ENCODE assay signal across 10 cellular contexts in genomic region chr3:191412764-191413163, GRCh38. TPM values are rescaled to one million over a fixed set of nuclear protein-coding genes. Genes with fewer than 3 reads are reported as not detected.
A peak's percentile ranks its signal among the peaks of the same experiment; 100 is the strongest.
DNase-seq lines count a peak whose midpoint lies in the region; ATAC-seq and TF ChIP-seq lines count a peak whose summit lies in the region.
"Had no signal": no experiment of that assay in that cellular context is flagged by ENCODE, and none has a peak within 500 bp of the region (broad histone marks: within the 10 kb centered on the region; RNA-seq: fewer than 3 reads in every experiment).

No MANE protein-coding gene starts in this region.

- H3K36me3 ChIP-seq in Panc1 (ENCODE audit: control insufficient read depth, insufficient read depth, low read length) (no peaks in the 10 kb centered on the region), fibroblast of lung (ENCODE audit: control insufficient read depth, insufficient read depth, low read length) (no peaks in the 10 kb centered on the region), upper lobe of right lung (no peaks in the 10 kb centered on the region), heart left ventricle (no peaks in the 10 kb centered on the region)

- no peak overlapping the region for H3K4me3 Mint-ChIP-seq in osteocyte (ENCODE audit: unreplicated experiment)
- H3K4me3 Mint-ChIP-seq in activated CD4-positive, alpha-beta memory T cell treated with anti-CD3 and anti-CD28 coated beads, Interleukin-2, amount 10 ng/mL, durations not matched to agents 7 days and 5 days, result no peak overlapping the region
- H3K4me3 Mint-ChIP-seq: immature natural killer cell had no signal

- H4K20me1 ChIP-seq in fibroblast of lung (ENCODE audit: control insufficient read depth, extremely low read depth, insufficient read depth, low read length), result no peaks in the 10 kb centered on the region

- no peaks in the 10 kb centered on the region for H3K79me2 ChIP-seq in fibroblast of lung (ENCODE audit: control insufficient read depth, insufficient read depth, low read length)

- WGBS in heart left ventricle, 4 donors, result 57 to 68% (median 66%) methylated on average over 1 of the region's 1 CpG

- in situ Hi-C loops in Panc1 (cut with HindIII; ENCODE audit: low pct_unique_long_range_greater_than_20kb, low sequenced_read_pairs), result no loop called here

- peak overlapping the region; percentile 54 for H3K4me2 ChIP-seq in fibroblast of lung (ENCODE audit: extremely low read depth, insufficient read depth, low read length)

- peak overlapping the region; percentile 75 for H3K27ac Mint-ChIP-seq in osteocyte (ENCODE audit: unreplicated experiment)
- H3K27ac Mint-ChIP-seq in activated CD4-positive, alpha-beta memory T cell treated with anti-CD3 and anti-CD28 coated beads, Interleukin-2, amount 10 ng/mL, durations not matched to agents 7 days and 5 days, result no peak overlapping the region
- H3K27ac Mint-ChIP-seq: immature natural killer cell had no signal

- peaks cover 6% of the 10 kb centered on the region for H3K36me3 Mint-ChIP-seq in osteocyte (ENCODE audit: unreplicated experiment)
- H3K36me3 Mint-ChIP-seq in activated CD4-positive, alpha-beta memory T cell treated with anti-CD3 and anti-CD28 coated beads, Interleukin-2, amount 10 ng/mL, durations not matched to agents 7 days and 5 days (ENCODE audit: low read depth), result no peaks in the 10 kb centered on the region

- TF ChIP-seq CTCF in Panc1 (IDR thresholded peaks at IDR 0.05) (no peak), fibroblast of lung (conservative IDR thresholded peaks at IDR 0.05 in 1 of 2, IDR thresholded peaks at IDR 0.05 in 1 of 2; ENCODE audit: low read depth in 1 of 2, low read length in 2 of 2) (no peak), osteocyte (IDR thresholded peaks at IDR 0.05) (no peak), upper lobe of right lung (IDR thresholded peaks at IDR 0.05) (no peak), heart left ventricle (IDR thresholded peaks at IDR 0.05) (no peak)

- H2AFZ ChIP-seq in fibroblast of lung (ENCODE audit: low read length), result peak overlapping the region; percentile 44

- no peak for TF ChIP-seq POLR2A in heart left ventricle (IDR thresholded peaks at IDR 0.05)

- H3K27me3 ChIP-seq in Panc1 (ENCODE audit: control insufficient read depth, insufficient read depth, low read length) (no peaks in the 10 kb centered on the region), fibroblast of lung (ENCODE audit: control insufficient read depth, insufficient read depth, low read length) (no peaks in the 10 kb centered on the region), upper lobe of right lung (no peaks in the 10 kb centered on the region), heart left ventricle (no peaks in the 10 kb centered on the region)

- DNase-seq in GM04503 (ENCODE audit: low read depth), result peak; percentile 89
- DNase-seq in Panc1 (ENCODE audit: low read depth, low spot score), result no peak
- peak; percentile 80 to 92 for DNase-seq in fibroblast of lung (ENCODE audit: low read depth in 2 of 2)
- no peak for DNase-seq in osteocyte (ENCODE audit: extremely low spot score, unreplicated experiment)
- no peak for DNase-seq in upper lobe of right lung
- DNase-seq in heart left ventricle, result no peak
- DNase-seq in activated CD4-positive, alpha-beta memory T cell treated with anti-CD3 and anti-CD28 coated beads, Interleukin-2, amount 10 ng/mL, durations not matched to agents 7 days and 5 days, result no peak
- DNase-seq: immature natural killer cell had no signal

- H3K4me3 ChIP-seq in Panc1 (ENCODE audit: low read depth in 2 of 2, low read length in 2 of 2) (no peak overlapping the region), fibroblast of lung (replicated peaks in 1 of 4; ENCODE audit: control extremely low read depth in 1 of 4, insufficient read depth in 1 of 4, low read depth in 3 of 4, low read length in 4 of 4) (no peak overlapping the region), upper lobe of right lung (no peak overlapping the region), heart left ventricle (no peak overlapping the region)

- POLR2A ChIA-PET in Panc1 (lab: Charles Lee), result no interaction called here
- POLR2A ChIA-PET in activated CD4-positive, alpha-beta memory T cell treated with anti-CD3 and anti-CD28 coated beads, Interleukin-2, amount 10 ng/mL, durations not matched to agents 7 days and 5 days (lab: Charles Lee), result no interaction called here

- no peaks in the 10 kb centered on the region for H3K27me3 Mint-ChIP-seq in osteocyte (ENCODE audit: unreplicated experiment)
- no peaks in the 10 kb centered on the region for H3K27me3 Mint-ChIP-seq in activated CD4-positive, alpha-beta memory T cell treated with anti-CD3 and anti-CD28 coated beads, Interleukin-2, amount 10 ng/mL, durations not matched to agents 7 days and 5 days

- H3K9me3 Mint-ChIP-seq in osteocyte (ENCODE audit: unreplicated experiment), result peaks cover 13% of the 10 kb centered on the region
- H3K9me3 Mint-ChIP-seq in activated CD4-positive, alpha-beta memory T cell treated with anti-CD3 and anti-CD28 coated beads, Interleukin-2, amount 10 ng/mL, durations not matched to agents 7 days and 5 days, result peaks cover 4% of the 10 kb centered on the region

- CTCF ChIA-PET in Panc1 (lab: Charles Lee), result no interaction called here
- CTCF ChIA-PET in activated CD4-positive, alpha-beta memory T cell treated with anti-CD3 and anti-CD28 coated beads, Interleukin-2, amount 10 ng/mL, durations not matched to agents 7 days and 5 days (lab: Charles Lee), result no interaction called here

- H3K9ac ChIP-seq in fibroblast of lung (ENCODE audit: insufficient read depth, low read length), result no peak overlapping the region

- H3K4me1 ChIP-seq in Panc1 (ENCODE audit: control insufficient read depth, insufficient read depth, low read length), result no peaks in the 10 kb centered on the region
- H3K4me1 ChIP-seq in fibroblast of lung (ENCODE audit: control insufficient read depth, extremely low read depth, insufficient read depth, low read length), result peaks cover 3% of the 10 kb centered on the region
- H3K4me1 ChIP-seq in upper lobe of right lung, result no peaks in the 10 kb centered on the region
- peaks cover 0 to 3% (median 0%) of the 10 kb centered on the region in 12 donors for H3K4me1 ChIP-seq in heart left ventricle

- H3K27ac ChIP-seq in Panc1 (ENCODE audit: low read length) (no peak overlapping the region; the same call in 1 of the 2 replicates), fibroblast of lung (ENCODE audit: insufficient read depth, low read length) (peak overlapping the region; percentile 43), upper lobe of right lung (no peak overlapping the region), heart left ventricle (no peak overlapping the region)

- ATAC-seq in Panc1 (peak; percentile 64), upper lobe of right lung (no peak), heart left ventricle (no peak), GM18870 (IDR thresholded peaks at IDR 0.05; ENCODE audit: unreplicated experiment) (no peak)

- H3K9me3 ChIP-seq in Panc1 (ENCODE audit: control insufficient read depth, insufficient read depth, low read depth, low read length) (peaks cover 13% of the 10 kb centered on the region), fibroblast of lung (ENCODE audit: control insufficient read depth, insufficient read depth, low read depth, low read length) (no peaks in the 10 kb centered on the region), upper lobe of right lung (peaks cover 12% of the 10 kb centered on the region), heart left ventricle (peaks cover 0 to 16% (median 7%) of the 10 kb centered on the region in 12 donors)

- H3K4me1 Mint-ChIP-seq in osteocyte (ENCODE audit: unreplicated experiment), result peaks cover 12% of the 10 kb centered on the region
- H3K4me1 Mint-ChIP-seq in activated CD4-positive, alpha-beta memory T cell treated with anti-CD3 and anti-CD28 coated beads, Interleukin-2, amount 10 ng/mL, durations not matched to agents 7 days and 5 days, result no peaks in the 10 kb centered on the region
- H3K4me1 Mint-ChIP-seq: immature natural killer cell had no signal

- intact Hi-C loops in Panc1 (cut with micrococcal nuclease; ENCODE audit: unreplicated experiment) (loop anchor here (10.0 kb wide), 1 partner anchor 772 kb away; no protein-coding TSS in a partner anchor), upper lobe of right lung (cut with DNase I) (loop anchor here (10.0 kb wide), 1 partner anchor 1032 kb away; no protein-coding TSS in a partner anchor), heart left ventricle (cut with DNase I) (loop anchor here in 2 of 10 donors (10.0 kb wide), 2 partner anchors 402 to 712 kb away; no protein-coding TSS in a partner anchor)

- no TSS peak for BruUV-seq in Panc1 (replicated peaks; lab: Mats Ljungman, UMichigan)

RNA-seq across cellular contexts. Expression of gene PYDC2, which starts 48.2 kb away (rescaled TPM):
- total RNA-seq in Panc1 (2021; ENCODE audit: unreplicated experiment), result not detected
- polyA plus RNA-seq in Panc1 (2012; ENCODE audit: insufficient read length), result not detected
- total RNA-seq in fibroblast of lung, result not detected in 2 replicates
- not detected in 2 replicates for polyA plus RNA-seq in fibroblast of lung
- polyA plus RNA-seq in fibroblast of lung (2012), result not detected in 2 replicates
- not detected in 2 replicates for polyA minus RNA-seq in fibroblast of lung (ENCODE audit: low replicate concordance)
- total RNA-seq in osteocyte, result not detected in 2 replicates
- total RNA-seq in upper lobe of right lung, result not detected
- not detected for total RNA-seq in heart left ventricle
- not detected for polyA plus RNA-seq in heart left ventricle
- total RNA-seq in activated CD4-positive, alpha-beta memory T cell treated with anti-CD3 and anti-CD28 coated beads, Interleukin-2, amount 10 ng/mL, durations not matched to agents 7 days and 5 days, result not detected
- total RNA-seq: G401 had no signal
- polyA plus RNA-seq: immature natural killer cell had no signal

Comparison
In these comparisons a context has a peak if more than half of its experiments do, and no peak if none do; other contexts are left out.
1. DNase-seq: peak in GM04503 (single experiment) and fibroblast of lung (2 of 2); none in Panc1 (single experiment), osteocyte (single experiment), upper lobe of right lung (single experiment), heart left ventricle (0 of 5) and activated CD4-positive, alpha-beta memory T cell treated with anti-CD3 and anti-CD28 coated beads, Interleukin-2, amount 10 ng/mL, durations not matched to agents 7 days and 5 days (single experiment).